8 cellular contexts compared by ENCODE assay signal in genomic region chr4:110631582-110632505, GRCh38.
DNase-seq lines count a peak whose midpoint lies in the region; ATAC-seq and TF ChIP-seq lines count a peak whose summit lies in the region.

No MANE protein-coding gene starts in this region.

- DNase-seq in AG09319 (ENCODE audit: extremely low read depth, low read depth) (peak; percentile 57), GM13977 (ENCODE audit: low spot score) (peak; percentile 87), NCI-H1694 treated with DMSO at 0.1 percent for 48 hours (lab: John Stamatoyannopoulos, UW) (peak; percentile 47), germinal center (ENCODE audit: low spot score) (peak; percentile 83), non-pigmented ciliary epithelial cell (ENCODE audit: low read depth) (peak; percentile 75)
- DNase-seq in activated CD8-positive, alpha-beta memory T cell treated with anti-CD3 and anti-CD28 coated beads, Interleukin-2, amount 50 U/mL, for 48 hours = peak; percentile 76
- DNase-seq in effector CD4-positive, alpha-beta T cell = no peak

- in situ Hi-C loops in GM13977 (cut with MboI; ENCODE audit: low pct_unique_long_range_greater_than_20kb, low sequenced_read_pairs, unreplicated experiment) = loop anchor here (25.0 kb wide), 2 partner anchors 330 to 1005 kb away; no protein-coding TSS in a partner anchor

- TF ChIP-seq CTCF in AG09319 (IDR thresholded peaks at IDR 0.05; ENCODE audit: low read depth, low read length) = peak; percentile 86
- peak; percentile 81 for TF ChIP-seq CTCF in GM13977 (IDR thresholded peaks at IDR 0.05; ENCODE audit: extremely low read depth, insufficient read depth, missing control alignments)

- ATAC-seq in HG02884 (IDR thresholded peaks at IDR 0.05; ENCODE audit: unreplicated experiment) = peak; percentile 97
